In genomic region chr20:1377984-1378742, GRCh38 we compare ENCODE assay signal across 9 cellular contexts. TPM values are rescaled to one million over a fixed set of nuclear protein-coding genes. Genes with fewer than 3 reads are reported as not detected.
A peak's percentile ranks its signal among the peaks of the same experiment; 100 is the strongest.
DNase-seq lines count a peak whose midpoint lies in the region; ATAC-seq and TF ChIP-seq lines count a peak whose summit lies in the region.
"Had no signal": no experiment of that assay in that cellular context is flagged by ENCODE, and none has a peak within 500 bp of the region (broad histone marks: within the 10 kb centered on the region; RNA-seq: fewer than 3 reads in every experiment).

No MANE protein-coding gene starts in this region.

- TF ChIP-seq EP300 in SK-N-SH (IDR thresholded peaks at IDR 0.05; ENCODE audit: borderline replicate concordance in 1 of 2, low read depth in 1 of 2, low read length in 1 of 2): no peak

- no peak overlapping the region for H2AFZ ChIP-seq in SK-N-SH (ENCODE audit: low read depth)

- ATAC-seq in GM19328 (IDR thresholded peaks at IDR 0.05; ENCODE audit: unreplicated experiment): no peak

- CTCF ChIA-PET in SK-N-SH (lab: Yijun Ruan, JAX): interaction anchor here (1.2 kb wide), 1 partner anchor 8 kb away, joined by 4 read pairs; no protein-coding TSS in a partner anchor

- H3K4me2 ChIP-seq in SK-N-SH: peak overlapping the region; percentile 20; the same call in 1 of the 2 replicates

- 79% methylated on average over 6 of the region's 6 CpGs for WGBS in SK-N-SH (ENCODE audit: low lambda C conversion rate)

- H3K4me1 ChIP-seq in SK-N-SH (ENCODE audit: control insufficient read depth in 1 of 2, insufficient read depth in 2 of 2, low read depth in 1 of 2, low read length in 1 of 2): peaks cover 13 to 17% of the 10 kb centered on the region in 2 experiments; a peak in 3 of 4 replicates

- TF ChIP-seq RAD21 in SK-N-SH (IDR thresholded peaks at IDR 0.05; ENCODE audit: low read length): no peak

- peak; percentile 42 for DNase-seq in activated CD4-positive, alpha-beta T cell treated with anti-CD3 and anti-CD28 coated beads for 48 hours
- DNase-seq in activated CD4-positive, alpha-beta T cell treated with anti-CD3 and anti-CD28 coated beads, Interleukin-2, amount 50 U/mL, for 48 hours: no peak
- DNase-seq in SK-N-SH: no peak
- peak; percentile 83 for DNase-seq in epithelial cell of esophagus (ENCODE audit: low read depth)
- DNase-seq in stimulated activated CD8-positive, alpha-beta memory T cell treated with anti-CD3 and anti-CD28 coated beads, Interleukin-4, amount 100 ng/mL, for 48 hours: peak; percentile 45
- no peak for DNase-seq in substantia nigra (lab: John Stamatoyannopoulos, UW)
- no peak for DNase-seq in AG20443 (ENCODE audit: low spot score)
- DNase-seq: NCI-H2081 treated with DMSO at 0.1 percent for 48 hours had no signal

- peaks cover 84% of the 10 kb centered on the region for H4K20me1 ChIP-seq in SK-N-SH (ENCODE audit: insufficient read depth)

- H3F3A ChIP-seq in SK-N-SH (replicated peaks; ENCODE audit: insufficient read depth): no peaks in the 10 kb centered on the region

- no peaks in the 10 kb centered on the region for H3K27me3 ChIP-seq in SK-N-SH (ENCODE audit: insufficient read depth)

- POLR2A ChIA-PET in SK-N-SH (lab: Yijun Ruan, JAX): no interaction called here

- no peak for TF ChIP-seq CTCF in SK-N-SH (IDR thresholded peaks at IDR 0.05)
- no peak for TF ChIP-seq CTCF in epithelial cell of esophagus (IDR thresholded peaks at IDR 0.05; ENCODE audit: insufficient read depth, low read depth, low read length, missing control alignments)

- H3K9me2 ChIP-seq in SK-N-SH: no peaks in the 10 kb centered on the region

- H3K4me3 ChIP-seq in SK-N-SH (ENCODE audit: low read depth in 2 of 2, low read length in 1 of 2): no peak overlapping the region
- H3K4me3 ChIP-seq in epithelial cell of esophagus (ENCODE audit: low read length): no peak overlapping the region

- H3K27ac ChIP-seq in SK-N-SH (ENCODE audit: low read depth in 2 of 2, low read length in 1 of 2) (peak overlapping the region in 1 of 2 experiments; percentile 35; a peak in 2 of 4 replicates), substantia nigra (ENCODE audit: low read depth, low read length, poor library complexity, severe bottlenecking) (no peak overlapping the region)

- no peaks in the 10 kb centered on the region for H3K9me3 ChIP-seq in SK-N-SH

- peaks cover 99% of the 10 kb centered on the region for H3K79me2 ChIP-seq in SK-N-SH (ENCODE audit: insufficient read depth)

- peaks cover 19 to 22% of the 10 kb centered on the region in 2 experiments for H3K36me3 ChIP-seq in SK-N-SH (replicated peaks in 1 of 2; ENCODE audit: control insufficient read depth in 1 of 2, insufficient read depth in 2 of 2, low read length in 1 of 2)

- H3K9ac ChIP-seq in SK-N-SH: no peak overlapping the region

TF ChIP-seq in SK-N-SH, 30 proteins besides CTCF, POLR2A, EP300 and RAD21:
- no peak for TF ChIP-seq TEAD4 (IDR thresholded peaks at IDR 0.05; ENCODE audit: borderline replicate concordance, insufficient read depth)
- TF ChIP-seq, protein P1, sequence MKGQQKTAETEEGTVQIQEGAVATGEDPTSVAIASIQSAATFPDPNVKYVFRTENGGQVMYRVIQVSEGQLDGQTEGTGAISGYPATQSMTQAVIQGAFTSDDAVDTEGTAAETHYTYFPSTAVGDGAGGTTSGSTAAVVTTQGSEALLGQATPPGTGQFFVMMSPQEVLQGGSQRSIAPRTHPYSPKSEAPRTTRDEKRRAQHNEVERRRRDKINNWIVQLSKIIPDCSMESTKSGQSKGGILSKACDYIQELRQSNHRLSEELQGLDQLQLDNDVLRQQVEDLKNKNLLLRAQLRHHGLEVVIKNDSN (IDR thresholded peaks at IDR 0.05; ENCODE audit: borderline replicate concordance, low read depth): no peak
- 0 out of 2 replicates have a peak, but pooled peaks have one; percentile 20 for TF ChIP-seq JUND (IDR thresholded peaks at IDR 0.05)
- no peak for TF ChIP-seq SIN3A (IDR thresholded peaks at IDR 0.05; ENCODE audit: borderline replicate concordance, low read depth, low read length)
- no peak for TF ChIP-seq CHD2 (IDR thresholded peaks at IDR 0.05; ENCODE audit: low read length, partially characterized antibody)
- TF ChIP-seq, protein P2, sequence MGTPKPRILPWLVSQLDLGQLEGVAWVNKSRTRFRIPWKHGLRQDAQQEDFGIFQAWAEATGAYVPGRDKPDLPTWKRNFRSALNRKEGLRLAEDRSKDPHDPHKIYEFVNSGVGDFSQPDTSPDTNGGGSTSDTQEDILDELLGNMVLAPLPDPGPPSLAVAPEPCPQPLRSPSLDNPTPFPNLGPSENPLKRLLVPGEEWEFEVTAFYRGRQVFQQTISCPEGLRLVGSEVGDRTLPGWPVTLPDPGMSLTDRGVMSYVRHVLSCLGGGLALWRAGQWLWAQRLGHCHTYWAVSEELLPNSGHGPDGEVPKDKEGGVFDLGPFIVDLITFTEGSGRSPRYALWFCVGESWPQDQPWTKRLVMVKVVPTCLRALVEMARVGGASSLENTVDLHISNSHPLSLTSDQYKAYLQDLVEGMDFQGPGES (IDR thresholded peaks at IDR 0.05; ENCODE audit: low read depth, low read length): no peak
- TF ChIP-seq GATA2 (CRISPR knock-in tag; IDR thresholded peaks at IDR 0.05): no peak
- TF ChIP-seq, protein P3, sequence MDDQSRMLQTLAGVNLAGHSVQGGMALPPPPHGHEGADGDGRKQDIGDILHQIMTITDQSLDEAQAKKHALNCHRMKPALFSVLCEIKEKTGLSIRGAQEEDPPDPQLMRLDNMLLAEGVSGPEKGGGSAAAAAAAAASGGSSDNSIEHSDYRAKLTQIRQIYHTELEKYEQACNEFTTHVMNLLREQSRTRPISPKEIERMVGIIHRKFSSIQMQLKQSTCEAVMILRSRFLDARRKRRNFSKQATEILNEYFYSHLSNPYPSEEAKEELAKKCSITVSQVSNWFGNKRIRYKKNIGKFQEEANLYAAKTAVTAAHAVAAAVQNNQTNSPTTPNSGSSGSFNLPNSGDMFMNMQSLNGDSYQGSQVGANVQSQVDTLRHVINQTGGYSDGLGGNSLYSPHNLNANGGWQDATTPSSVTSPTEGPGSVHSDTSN (IDR thresholded peaks at IDR 0.05): peak; percentile 45; the same call in 1 of the 2 replicates
- TF ChIP-seq RFX5 (IDR thresholded peaks at IDR 0.05; ENCODE audit: low read length): no peak
- TF ChIP-seq MEF2A (IDR thresholded peaks at IDR 0.05; ENCODE audit: borderline replicate concordance, low read depth): no peak
- TF ChIP-seq, protein P4, sequence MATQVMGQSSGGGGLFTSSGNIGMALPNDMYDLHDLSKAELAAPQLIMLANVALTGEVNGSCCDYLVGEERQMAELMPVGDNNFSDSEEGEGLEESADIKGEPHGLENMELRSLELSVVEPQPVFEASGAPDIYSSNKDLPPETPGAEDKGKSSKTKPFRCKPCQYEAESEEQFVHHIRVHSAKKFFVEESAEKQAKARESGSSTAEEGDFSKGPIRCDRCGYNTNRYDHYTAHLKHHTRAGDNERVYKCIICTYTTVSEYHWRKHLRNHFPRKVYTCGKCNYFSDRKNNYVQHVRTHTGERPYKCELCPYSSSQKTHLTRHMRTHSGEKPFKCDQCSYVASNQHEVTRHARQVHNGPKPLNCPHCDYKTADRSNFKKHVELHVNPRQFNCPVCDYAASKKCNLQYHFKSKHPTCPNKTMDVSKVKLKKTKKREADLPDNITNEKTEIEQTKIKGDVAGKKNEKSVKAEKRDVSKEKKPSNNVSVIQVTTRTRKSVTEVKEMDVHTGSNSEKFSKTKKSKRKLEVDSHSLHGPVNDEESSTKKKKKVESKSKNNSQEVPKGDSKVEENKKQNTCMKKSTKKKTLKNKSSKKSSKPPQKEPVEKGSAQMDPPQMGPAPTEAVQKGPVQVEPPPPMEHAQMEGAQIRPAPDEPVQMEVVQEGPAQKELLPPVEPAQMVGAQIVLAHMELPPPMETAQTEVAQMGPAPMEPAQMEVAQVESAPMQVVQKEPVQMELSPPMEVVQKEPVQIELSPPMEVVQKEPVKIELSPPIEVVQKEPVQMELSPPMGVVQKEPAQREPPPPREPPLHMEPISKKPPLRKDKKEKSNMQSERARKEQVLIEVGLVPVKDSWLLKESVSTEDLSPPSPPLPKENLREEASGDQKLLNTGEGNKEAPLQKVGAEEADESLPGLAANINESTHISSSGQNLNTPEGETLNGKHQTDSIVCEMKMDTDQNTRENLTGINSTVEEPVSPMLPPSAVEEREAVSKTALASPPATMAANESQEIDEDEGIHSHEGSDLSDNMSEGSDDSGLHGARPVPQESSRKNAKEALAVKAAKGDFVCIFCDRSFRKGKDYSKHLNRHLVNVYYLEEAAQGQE (IDR thresholded peaks at IDR 0.05; ENCODE audit: low read depth, low read length): no peak
- peak; percentile 40; the same call in 1 of the 2 replicates for TF ChIP-seq FOSL2 (IDR thresholded peaks at IDR 0.05; ENCODE audit: borderline replicate concordance, low read depth)
- no peak for TF ChIP-seq GABPA (IDR thresholded peaks at IDR 0.05; ENCODE audit: low read depth)
- TF ChIP-seq RCOR1 (IDR thresholded peaks at IDR 0.05; ENCODE audit: low read length): no peak
- TF ChIP-seq NRF1 (IDR thresholded peaks at IDR 0.05; ENCODE audit: low read depth, low read length): no peak
- no peak for TF ChIP-seq ELF1 (IDR thresholded peaks at IDR 0.05)

RNA-seq across cellular contexts. Expression of gene FKBP1A, which starts 14.7 kb away (rescaled TPM):
- 362 and 453 TPM in 2 replicates for polyA plus RNA-seq in SK-N-SH (2012; rRNA removed)
- polyA plus RNA-seq in SK-N-SH (2012; cell fraction: cytosol; rRNA removed): 418 and 470 TPM in 2 replicates
- polyA plus RNA-seq in SK-N-SH (2012; cell fraction: nucleus; rRNA removed): 119 and 151 TPM in 2 replicates

RNA-seq across cellular contexts. Expression of gene SDCBP2, which starts 49.2 kb away (rescaled TPM):
- polyA plus RNA-seq in SK-N-SH (2012; rRNA removed): 3.0 and 4.0 TPM in 2 replicates
- 1.8 and 2.6 TPM in 2 replicates for polyA plus RNA-seq in SK-N-SH (2012; cell fraction: cytosol; rRNA removed)
- 6.6 and 8.2 TPM in 2 replicates for polyA plus RNA-seq in SK-N-SH (2012; cell fraction: nucleus; rRNA removed)

Comparison
In these comparisons a context has a peak if more than half of its experiments do, and no peak if none do; other contexts are left out.
1. DNase-seq: peak in activated CD4-positive, alpha-beta T cell treated with anti-CD3 and anti-CD28 coated beads for 48 hours (single experiment), epithelial cell of esophagus (single experiment) and stimulated activated CD8-positive, alpha-beta memory T cell treated with anti-CD3 and anti-CD28 coated beads, Interleukin-4, amount 100 ng/mL, for 48 hours (single experiment); none in activated CD4-positive, alpha-beta T cell treated with anti-CD3 and anti-CD28 coated beads, Interleukin-2, amount 50 U/mL, for 48 hours (0 of 2), SK-N-SH (single experiment), substantia nigra (0 of 49) and AG20443 (single experiment).